Comparison of ENCODE assay signal across 8 cellular contexts in the genomic region with DNA sequence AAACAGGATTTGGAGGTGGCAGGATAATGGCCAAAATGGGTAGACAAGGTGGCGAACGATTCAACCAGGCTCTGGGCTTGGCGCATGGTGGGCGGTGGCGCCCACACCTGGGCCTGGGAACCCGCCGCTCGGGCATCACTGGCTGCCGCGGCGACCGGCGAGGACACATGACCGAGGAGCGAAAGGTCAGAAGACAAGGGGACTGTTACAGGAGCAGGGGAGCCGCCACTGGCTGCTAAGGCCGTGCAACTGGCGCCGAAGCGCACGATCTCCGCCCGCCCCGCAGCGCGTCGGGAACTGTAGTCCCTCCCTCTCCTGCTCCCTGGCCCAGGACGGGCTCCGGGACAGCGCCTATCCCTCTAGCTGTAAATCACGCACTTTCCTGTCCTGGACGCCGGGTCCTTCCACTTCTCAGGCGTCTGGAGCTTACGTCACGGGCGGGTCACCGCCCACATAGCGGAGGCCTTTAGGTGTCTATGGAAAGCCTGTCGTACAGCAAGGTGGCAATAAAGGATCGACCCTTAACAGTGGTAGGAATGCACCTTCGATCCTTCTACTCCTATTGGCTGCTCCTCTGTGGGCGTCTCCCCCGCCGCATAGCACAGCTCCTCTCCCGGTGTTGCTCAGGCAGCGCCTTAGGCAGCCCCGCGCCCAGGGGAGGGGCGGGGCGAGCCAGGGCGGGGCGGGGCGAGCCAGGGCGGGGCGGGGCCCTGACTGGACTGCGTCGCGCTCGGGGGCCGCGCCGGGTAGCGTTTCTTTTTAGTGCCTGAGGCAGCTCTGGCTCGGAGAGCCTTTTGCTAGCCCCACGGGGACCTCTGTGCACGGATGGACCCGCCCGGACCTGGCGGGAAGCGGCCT.
A peak's percentile ranks its signal among the peaks of the same experiment; 100 is the strongest.
DNase-seq lines count a peak whose midpoint lies in the region; ATAC-seq lines count a peak whose summit lies in the region.

TSS of gene ICE1 (plus strand) at position 717 of the 858 bp plus-strand sequence. CDS start 239 bp downstream, outside the sequence.

- DNase-seq in AG08396 (ENCODE audit: low spot score) (peak; percentile 96), NCI-H345 treated with DMSO at 0.1 percent for 48 hours (lab: John Stamatoyannopoulos, UW; ENCODE audit: unreplicated experiment) (peak; percentile 96), inferior parietal cortex (ENCODE audit: extremely low spot score) (peak; percentile 98)
- peak; percentile 87 to 94 (median 90) for DNase-seq in activated CD4-positive, CD25-positive, alpha-beta regulatory T cell (lab: John Stamatoyannopoulos, UW)
- DNase-seq in central memory CD4-positive, alpha-beta T cell: peak; percentile 97
- peak; percentile 85 to 91 for DNase-seq in stimulated activated CD4-positive, alpha-beta T cell treated with anti-CD3 and anti-CD28 coated beads, Interleukin-12 subunit alpha, Interleukin-12 subunit beta, amount 100 ng/mL, for 24 hours (ENCODE audit: low read depth in 2 of 2)

- peak; percentile 81 for ATAC-seq in GM19023 (IDR thresholded peaks at IDR 0.05; ENCODE audit: unreplicated experiment)
- peak; percentile 69 for ATAC-seq in HG03280 (IDR thresholded peaks at IDR 0.05; ENCODE audit: unreplicated experiment)

Comparison
In these comparisons a context has a peak if more than half of its experiments do, and no peak if none do; other contexts are left out.
1. Peak in every context shown above with its lines: DNase-seq and ATAC-seq.